In the genomic region with DNA sequence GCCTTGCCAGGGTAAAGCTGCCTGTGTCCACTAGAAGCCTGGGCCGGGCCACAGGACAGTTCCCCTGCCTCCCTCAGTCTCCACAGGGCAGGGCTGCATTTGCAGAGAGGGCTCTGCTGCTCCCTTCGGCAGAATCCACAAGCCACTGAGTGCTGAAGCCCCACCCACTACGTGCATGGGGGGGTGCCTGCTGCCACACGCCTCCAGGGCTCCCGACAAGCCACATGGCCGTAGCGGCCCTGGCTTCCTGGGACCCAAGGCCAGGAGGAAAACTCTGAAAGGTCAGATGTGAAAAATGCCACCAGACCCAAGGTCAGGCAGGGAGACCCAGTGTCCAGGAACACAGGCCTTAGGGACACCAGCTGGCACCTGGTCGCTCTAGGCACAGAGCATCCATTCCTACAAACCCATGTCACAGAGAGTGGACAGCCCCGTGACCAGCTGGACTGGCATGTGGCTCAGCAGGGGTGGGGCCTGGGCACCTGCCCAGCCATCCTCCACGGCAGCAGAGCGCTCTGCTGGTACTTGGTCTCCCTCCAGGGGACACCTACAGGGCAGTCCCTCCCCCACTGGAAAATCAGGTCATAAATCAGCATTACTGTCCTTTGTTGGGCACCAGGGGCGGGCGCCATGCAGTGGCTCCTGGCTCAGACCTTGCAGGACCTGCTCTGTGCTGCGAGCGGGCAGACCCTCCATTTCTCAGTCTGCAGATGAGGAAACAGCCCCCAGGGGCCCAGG, we compare ENCODE assay signal across 12 cellular contexts. TPM values are rescaled to one million over a fixed set of nuclear protein-coding genes. Genes with fewer than 3 reads are reported as not detected.
DNase-seq lines count a peak whose midpoint lies in the region; ATAC-seq and TF ChIP-seq lines count a peak whose summit lies in the region.
"Had no signal": no experiment of that assay in that cellular context is flagged by ENCODE, and none has a peak within 500 bp of the region (broad histone marks: within the 10 kb centered on the region; RNA-seq: fewer than 3 reads in every experiment).

No MANE protein-coding gene starts in this region.

- peak in 2 of 4 experiments; percentile 3 to 11 for TF ChIP-seq CTCF in gastroesophageal sphincter (IDR thresholded peaks at IDR 0.05)

- no CpG with 5 or more reads among the region's 15 CpGs for WGBS in gastroesophageal sphincter (ENCODE audit: low coverage in 1 of 2), 2 donors

- H3K9me3 ChIP-seq in gastroesophageal sphincter = no peaks in the 10 kb centered on the region

- H3K27me3 ChIP-seq in gastroesophageal sphincter = no peaks in the 10 kb centered on the region

- no peaks in the 10 kb centered on the region for H3K36me3 ChIP-seq in gastroesophageal sphincter

- no peak for TF ChIP-seq EP300 in gastroesophageal sphincter (IDR thresholded peaks at IDR 0.05)

- peaks cover 18 to 83% (median 54%) of the 10 kb centered on the region in 3 donors for H3K4me1 ChIP-seq in gastroesophageal sphincter

- peak; percentile 62 for DNase-seq in DMS79 (lab: John Stamatoyannopoulos, UW)
- peak; percentile 26 for DNase-seq in NCI-H446 treated with DMSO at 0.1 percent for 48 hours (lab: John Stamatoyannopoulos, UW)
- DNase-seq in pons (ENCODE audit: low spot score) = peak; percentile 49
- DNase-seq in NCI-H1436 treated with DMSO at 0.1 percent for 48 hours (lab: John Stamatoyannopoulos, UW) = no peak
- DNase-seq: activated CD4-positive, CD25-positive, alpha-beta regulatory T cell; CD8-positive, alpha-beta memory T cell; stimulated activated CD4-positive, alpha-beta T cell treated with anti-CD3 and anti-CD28 coated beads, Interleukin-4, amount 100 ng/mL, for 24 hours had no signal

- peak overlapping the region; percentile 63 to 93 (median 86) for H3K27ac ChIP-seq in gastroesophageal sphincter
- H3K27ac ChIP-seq: HL-60 had no signal

- no peak for TF ChIP-seq POLR2A in gastroesophageal sphincter (IDR thresholded peaks at IDR 0.05)

- no peak overlapping the region for H3K4me3 ChIP-seq in gastroesophageal sphincter

- peak; percentile 44 for ATAC-seq in gastroesophageal sphincter
- ATAC-seq in HG02623 (IDR thresholded peaks at IDR 0.05; ENCODE audit: unreplicated experiment) = no peak
- no peak for ATAC-seq in HG02870 (IDR thresholded peaks at IDR 0.05; ENCODE audit: unreplicated experiment)
- no peak for ATAC-seq in HG02938 (IDR thresholded peaks at IDR 0.05; ENCODE audit: unreplicated experiment)

RNA-seq across cellular contexts. Expression of gene CCDC85C, which starts 42.9 kb away (rescaled TPM):
- 10 to 100 TPM; 14.0 to 58.2 (median 25.0) TPM for total RNA-seq in gastroesophageal sphincter
